9 cellular contexts compared by ENCODE assay signal in genomic region chr9:128097156-128098016, GRCh38. TPM values are rescaled to one million over a fixed set of nuclear protein-coding genes. Genes with fewer than 3 reads are reported as not detected.
A peak's percentile ranks its signal among the peaks of the same experiment; 100 is the strongest.
DNase-seq lines count a peak whose midpoint lies in the region; ATAC-seq, FAIRE-seq and TF ChIP-seq lines count a peak whose summit lies in the region.
"Had no signal": no experiment of that assay in that cellular context is flagged by ENCODE, and none has a peak within 500 bp of the region (broad histone marks: within the 10 kb centered on the region; RNA-seq: fewer than 3 reads in every experiment).

No MANE protein-coding gene starts in this region.

- WGBS in A549 (ENCODE audit: missing lambda C conversion rate): 90% methylated on average over 19 of the region's 21 CpGs
- WGBS in HUES64: 84% methylated on average over 21 of the region's 21 CpGs

- TF ChIP-seq RAD21 in A549 (conservative IDR thresholded peaks at IDR 0.05 in 1 of 2, IDR thresholded peaks at IDR 0.05 in 1 of 2): no peak

- H3K9me3 ChIP-seq in A549 (no peaks in the 10 kb centered on the region), HUES64 (ENCODE audit: insufficient read depth, low read depth, low read length) (no peaks in the 10 kb centered on the region), duodenal mucosa (ENCODE audit: control insufficient read depth in 1 of 2, low read length in 2 of 2) (no peaks in the 10 kb centered on the region), neuron (ENCODE audit: low read length) (no peaks in the 10 kb centered on the region)

- POLR2A ChIA-PET in A549 (lab: Yijun Ruan, JAX): no interaction called here

- no peak for FAIRE-seq in A549 (lab: Jason Lieb, UNC)

- H3K4me2 ChIP-seq in A549: peak overlapping the region; percentile 95

- TF ChIP-seq POLR2A in A549 (IDR thresholded peaks at IDR 0.05; ENCODE audit: low read length): no peak

- no peaks in the 10 kb centered on the region for H3K27me3 ChIP-seq in HUES64 (ENCODE audit: insufficient read depth, low read length)
- H3K27me3 ChIP-seq in duodenal mucosa (ENCODE audit: control insufficient read depth in 1 of 2, insufficient read depth in 2 of 2, low read length in 2 of 2): no peaks in the 10 kb centered on the region
- H3K27me3 ChIP-seq in neuron (ENCODE audit: insufficient read depth, low read length): no peaks in the 10 kb centered on the region

- peak; percentile 4 to 6; a peak in 5 of 6 replicates for ATAC-seq in A549
- ATAC-seq in GM18498 (IDR thresholded peaks at IDR 0.05; ENCODE audit: unreplicated experiment): no peak

- H3K4me3 ChIP-seq in A549 (peak overlapping the region; percentile 15; the same call in 2 of the 3 replicates), HUES64 (ENCODE audit: low read length) (peak overlapping the region; percentile 66), duodenal mucosa (ENCODE audit: low read depth in 1 of 2, low read length in 2 of 2) (no peak overlapping the region), neuron (ENCODE audit: low read length) (peak overlapping the region; percentile 54)

- H3K4me1 ChIP-seq in A549 (peaks cover 50% of the 10 kb centered on the region), HUES64 (ENCODE audit: insufficient read depth, low read length) (peaks cover 24% of the 10 kb centered on the region), duodenal mucosa (ENCODE audit: control insufficient read depth in 1 of 2, insufficient read depth in 2 of 2, low read length in 2 of 2) (peaks cover 58 to 59% of the 10 kb centered on the region in 2 donors), neuron (ENCODE audit: insufficient read depth, low read length) (peaks cover 57% of the 10 kb centered on the region)

- H3K9ac ChIP-seq in HUES64 (ENCODE audit: low read depth, low read length): peak overlapping the region; percentile 37
- H3K9ac ChIP-seq in duodenal mucosa (ENCODE audit: low read depth in 1 of 2, low read length in 2 of 2): peak overlapping the region; percentile 39 to 87

- no peak overlapping the region for H2AFZ ChIP-seq in neuron (ENCODE audit: low read depth, low read length)

- no peak for TF ChIP-seq EP300 in A549 (IDR thresholded peaks at IDR 0.05)

- CTCF ChIA-PET in A549 (lab: Yijun Ruan, JAX): interaction anchor here (0.5 to 19.6 kb wide), 10 partner anchors 9 to 164 kb away, joined by 3 to 290 read pairs (median 3); no protein-coding TSS in a partner anchor

- peak overlapping the region; percentile 77 to 90 for H3K27ac ChIP-seq in A549
- peak overlapping the region; percentile 98 for H3K27ac ChIP-seq in HUES64 (ENCODE audit: low read depth, low read length)
- H3K27ac ChIP-seq in duodenal mucosa (ENCODE audit: low read depth, low read length): peak overlapping the region; percentile 94

- TF ChIP-seq CTCF in A549 (IDR thresholded peaks at IDR 0.05) (no peak), GM10266 (IDR thresholded peaks at IDR 0.05; ENCODE audit: control insufficient read depth, insufficient read depth, low read depth, missing control alignments) (no peak)

- H3K36me3 ChIP-seq in HUES64 (ENCODE audit: insufficient read depth, low read length): peaks cover 15% of the 10 kb centered on the region
- peaks cover 3 to 12% of the 10 kb centered on the region in 2 donors for H3K36me3 ChIP-seq in duodenal mucosa (ENCODE audit: control insufficient read depth in 1 of 2, insufficient read depth in 2 of 2, low read length in 2 of 2)
- peaks cover 17% of the 10 kb centered on the region for H3K36me3 ChIP-seq in neuron (ENCODE audit: insufficient read depth, low read length)

- no peak for DNase-seq in A549 (ENCODE audit: low read depth in 1 of 2, low spot score in 1 of 2)
- no peak for DNase-seq in GM10266 (ENCODE audit: extremely low spot score)
- DNase-seq in H4 (ENCODE audit: low spot score): no peak
- DNase-seq in cerebellar cortex (ENCODE audit: low spot score): no peak

TF ChIP-seq in A549, 52 proteins besides CTCF, POLR2A, EP300 and RAD21:
- TF ChIP-seq ESRRA (IDR thresholded peaks at IDR 0.05; ENCODE audit: borderline replicate concordance, low read length) (no peak), CBX2 (IDR thresholded peaks at IDR 0.05; ENCODE audit: borderline replicate concordance, low read depth) (no peak), CBX8 (IDR thresholded peaks at IDR 0.05) (no peak), HMGXB4 (CRISPR knock-in tag; IDR thresholded peaks at IDR 0.05; ENCODE audit: borderline replicate concordance) (no peak), CHD2 (IDR thresholded peaks at IDR 0.05; ENCODE audit: low read length, partially characterized antibody) (no peak), MYC (IDR thresholded peaks at IDR 0.05; ENCODE audit: borderline replicate concordance, low read length) (no peak), NFE2L2 (conservative IDR thresholded peaks at IDR 0.05; ENCODE audit: low read length) (no peak), TFCP2L1 (CRISPR knock-in tag; IDR thresholded peaks at IDR 0.05) (no peak)

RNA-seq across cellular contexts. Expression of gene SLC25A25, which starts 29.4 kb away (rescaled TPM):
- 7.0 TPM in 2 replicates for polyA plus RNA-seq in A549 (2011; rRNA removed)
- polyA plus RNA-seq in A549 (2012; cell fraction: cytosol; rRNA removed): 8.1 and 9.1 TPM in 2 replicates
- polyA plus RNA-seq in A549 (2012; cell fraction: nucleus; rRNA removed): 19.7 and 19.8 TPM in 2 replicates
- polyA plus RNA-seq in A549 (2017; fragmentation: RNase III; extraction: RNeasy Plus Mini Kit Qiagen cat#74134 plus additional on column Dnase treatment): 6.5 to 7.0 TPM (median 7.0 TPM) in 3 replicates
- polyA minus RNA-seq in A549 (2011; rRNA and poly(A)+ RNA removed): 6.6 and 7.0 TPM in 2 replicates
- 9.7 TPM for polyA plus RNA-seq in HUES64 (2013, experiment 1 of 2)
- 10.2 TPM for polyA plus RNA-seq in HUES64 (2013, experiment 2 of 2)
- 4.7 and 5.8 TPM in 2 replicates for total RNA-seq in H4 (2014; rRNA removed; shearing (Covaris generic))

RNA-seq across cellular contexts. Expression of gene PTGES2, which starts 30.1 kb away (rescaled TPM):
- polyA plus RNA-seq in A549 (2011; rRNA removed) (79.8 and 94.5 TPM in 2 replicates), A549 (2017; fragmentation: RNase III; extraction: RNeasy Plus Mini Kit Qiagen cat#74134 plus additional on column Dnase treatment) (92.6 to 97.2 TPM (median 94.1 TPM) in 3 replicates)
- polyA plus RNA-seq in A549 (2012; cell fraction: cytosol; rRNA removed): 191 and 205 TPM in 2 replicates
- polyA plus RNA-seq in A549 (2012; cell fraction: nucleus; rRNA removed): 242 and 295 TPM in 2 replicates
- 95.4 and 96.9 TPM in 2 replicates for polyA minus RNA-seq in A549 (2011; rRNA and poly(A)+ RNA removed)
- polyA plus RNA-seq in HUES64 (2013, experiment 1 of 2): 51.7 TPM
- polyA plus RNA-seq in HUES64 (2013, experiment 2 of 2): 48.8 TPM
- 25.7 and 37.0 TPM in 2 replicates for total RNA-seq in H4 (2014; rRNA removed; shearing (Covaris generic))

RNA-seq across cellular contexts. Expression of gene NAIF1, which starts 30.3 kb away (rescaled TPM):
- polyA plus RNA-seq in A549 (2011; rRNA removed): 6.0 and 7.8 TPM in 2 replicates
- polyA plus RNA-seq in A549 (2012; cell fraction: cytosol; rRNA removed): 7.8 and 10.3 TPM in 2 replicates
- polyA plus RNA-seq in A549 (2012; cell fraction: nucleus; rRNA removed): 6.8 and 7.3 TPM in 2 replicates
- polyA plus RNA-seq in A549 (2017; fragmentation: RNase III; extraction: RNeasy Plus Mini Kit Qiagen cat#74134 plus additional on column Dnase treatment): 6.8 to 7.6 TPM (median 7.5 TPM) in 3 replicates
- 7.6 and 11.6 TPM in 2 replicates for polyA minus RNA-seq in A549 (2011; rRNA and poly(A)+ RNA removed)
- 6.3 TPM for polyA plus RNA-seq in HUES64 (2013, experiment 1 of 2)
- 7.8 TPM for polyA plus RNA-seq in HUES64 (2013, experiment 2 of 2)
- 6.5 and 12.3 TPM in 2 replicates for total RNA-seq in H4 (2014; rRNA removed; shearing (Covaris generic))

RNA-seq across cellular contexts. Expression of gene LCN2, which starts 51.9 kb away (rescaled TPM):
- polyA plus RNA-seq in A549 (2011; rRNA removed) (11.9 and 18.1 TPM in 2 replicates), A549 (2017; fragmentation: RNase III; extraction: RNeasy Plus Mini Kit Qiagen cat#74134 plus additional on column Dnase treatment) (2.3 to 3.0 TPM (median 2.6 TPM) in 3 replicates)
- 0.89 and 0.93 TPM in 2 replicates for polyA plus RNA-seq in A549 (2012; cell fraction: cytosol; rRNA removed)
- polyA plus RNA-seq in A549 (2012; cell fraction: nucleus; rRNA removed): 0.55 and 1.0 TPM in 2 replicates
- polyA minus RNA-seq in A549 (2011; rRNA and poly(A)+ RNA removed): 5.7 and 7.4 TPM in 2 replicates
- polyA plus RNA-seq in HUES64 (2013, experiment 1 of 2): not detected
- polyA plus RNA-seq in HUES64 (2013, experiment 2 of 2): not detected
- 0.19 TPM in 1 of 2 replicates, not detected in the other for total RNA-seq in H4 (2014; rRNA removed; shearing (Covaris generic))
- total RNA-seq: Daoy had no signal

Comparison
In these comparisons a context has a peak if more than half of its experiments do, and no peak if none do; other contexts are left out.
1. H3K4me3 ChIP-seq: peak in A549 (single experiment), HUES64 (single experiment) and neuron (single experiment); none in duodenal mucosa (0 of 2).
2. Peak in every context shown above with its lines, with median percentiles within 50 percentile points of each other: H3K27ac ChIP-seq.